Comparison of ENCODE assay signal across 9 cellular contexts in the genomic region with DNA sequence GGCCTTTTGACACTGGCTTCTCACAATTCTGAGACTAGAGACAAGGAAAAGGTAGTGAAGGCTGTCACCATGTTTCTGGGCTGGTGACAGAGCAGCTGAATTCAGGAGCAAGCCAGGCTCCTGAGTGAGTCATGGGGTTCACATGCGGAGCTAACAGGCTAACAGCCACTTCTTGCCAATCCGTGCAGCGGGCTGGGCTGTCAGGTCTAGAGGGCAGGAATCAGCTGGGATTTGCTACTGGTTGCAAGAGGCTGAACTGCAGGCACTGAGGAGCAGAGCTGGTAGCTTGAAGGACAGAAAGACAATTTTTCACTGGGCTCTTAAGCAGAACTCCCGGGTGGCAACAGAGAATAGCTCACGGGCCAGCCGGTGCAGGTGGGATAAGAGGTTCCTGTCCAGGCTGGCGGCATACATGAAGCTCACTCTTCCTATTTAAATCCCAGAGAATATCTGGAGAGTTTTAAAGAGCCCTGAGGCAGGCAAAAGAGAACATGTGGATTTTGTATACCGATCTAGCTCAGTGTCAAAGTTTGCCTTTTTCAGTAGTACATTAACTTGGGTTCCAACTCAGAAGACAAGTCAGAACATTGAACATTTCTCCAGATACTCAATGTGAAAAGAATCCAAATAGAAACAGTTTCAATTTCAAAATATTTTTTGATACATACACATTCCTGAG. TPM values are rescaled to one million over a fixed set of nuclear protein-coding genes. Genes with fewer than 3 reads are reported as not detected.
A peak's percentile ranks its signal among the peaks of the same experiment; 100 is the strongest.
DNase-seq lines count a peak whose midpoint lies in the region; TF ChIP-seq lines count a peak whose summit lies in the region.
"Had no signal": no experiment of that assay in that cellular context is flagged by ENCODE, and none has a peak within 500 bp of the region (broad histone marks: within the 10 kb centered on the region; RNA-seq: fewer than 3 reads in every experiment).

No MANE protein-coding gene starts in this region.

- TF ChIP-seq CTCF in mammary epithelial cell (conservative IDR thresholded peaks at IDR 0.05 in 1 of 2, IDR thresholded peaks at IDR 0.05 in 1 of 2; ENCODE audit: extremely low read depth in 1 of 2, insufficient read depth in 1 of 2, low read depth in 1 of 2, low read length in 2 of 2): no peak

- 22% methylated on average over 8 of the region's 8 CpGs for WGBS in mammary epithelial cell (ENCODE audit: low coverage, missing lambda C conversion rate)

- no peak overlapping the region for H3K27ac ChIP-seq in mammary epithelial cell (ENCODE audit: insufficient read depth, low read depth, low read length)

- DNase-seq in H4 (ENCODE audit: low spot score) (peak; percentile 72), mammary epithelial cell (peak; percentile 75), iPS-NIHi7 (ENCODE audit: extremely low spot score) (peak; percentile 41), skeletal muscle cell (ENCODE audit: low read depth) (peak; percentile 62), NCI-H1417 treated with DMSO at 0.1 percent for 48 hours (lab: John Stamatoyannopoulos, UW) (no peak), NCI-H748 treated with DMSO at 0.1 percent for 48 hours (lab: John Stamatoyannopoulos, UW) (no peak), NCI-H226 (no peak)
- DNase-seq in stimulated activated CD4-positive, alpha-beta T cell treated with anti-CD3 and anti-CD28 coated beads, Interleukin-2, amount 100 ng/mL, for 48 hours: no peak
- DNase-seq: activated T-cell treated with anti-CD3 and anti-CD28 coated beads, Interleukin-2, amount 50 U/mL, for 4 hours had no signal

- peak overlapping the region; percentile 40 for H2AFZ ChIP-seq in mammary epithelial cell (ENCODE audit: low read depth, low read length)

- H3K4me1 ChIP-seq in mammary epithelial cell (ENCODE audit: insufficient read depth, low read length): peaks cover 18% of the 10 kb centered on the region

- H4K20me1 ChIP-seq in mammary epithelial cell (ENCODE audit: insufficient read depth, low read length): no peaks in the 10 kb centered on the region

- dilution Hi-C loops in mammary epithelial cell (cut with HindIII; ENCODE audit: low sequenced_read_pairs): no loop called here

- no TSS peak for BruUV-seq in mammary epithelial cell (replicated peaks; lab: Mats Ljungman, UMichigan)

- peak overlapping the region; percentile 38 for H3K4me2 ChIP-seq in mammary epithelial cell (ENCODE audit: insufficient read depth, low read depth, low read length)

- H3K4me3 ChIP-seq in mammary epithelial cell (replicated peaks in 1 of 3; ENCODE audit: insufficient read depth in 1 of 3, low read depth in 2 of 3, low read length in 3 of 3): no peak overlapping the region
- peak overlapping the region; percentile 39 for H3K4me3 ChIP-seq in skeletal muscle cell (ENCODE audit: low read depth, low read length)

- H3K9ac ChIP-seq in mammary epithelial cell (ENCODE audit: insufficient read depth, low read length): no peak overlapping the region

- H3K27me3 ChIP-seq in mammary epithelial cell (ENCODE audit: insufficient read depth, low read length): no peaks in the 10 kb centered on the region

- intact Hi-C loops in mammary epithelial cell (cut with micrococcal nuclease): loop anchor here (10.0 kb wide), 1 partner anchor 222 kb away; no protein-coding TSS in a partner anchor

- no peaks in the 10 kb centered on the region for H3K9me3 ChIP-seq in mammary epithelial cell (replicated peaks; ENCODE audit: insufficient read depth, low read length)

- no peaks in the 10 kb centered on the region for H3K36me3 ChIP-seq in mammary epithelial cell (ENCODE audit: insufficient read depth, low read length)

- CTCF ChIA-PET in mammary epithelial cell (lab: Charles Lee; ENCODE audit: low non-redundant PET): interaction anchor here (0.6 kb wide), 1 partner anchor 304 kb away, joined by 4 read pairs; no protein-coding TSS in a partner anchor

- in situ Hi-C loops in mammary epithelial cell (cut with MboI; ENCODE audit: low sequenced_read_pairs in 2 of 2): loop anchor here (10.0 to 25.0 kb wide), 2 partner anchors 78 to 305 kb away; no protein-coding TSS in a partner anchor

- H3K79me2 ChIP-seq in mammary epithelial cell (ENCODE audit: insufficient read depth, low read length): no peaks in the 10 kb centered on the region

RNA-seq across cellular contexts. Expression of a gene that starts 1.2 kb away (rescaled TPM):
- 0.08 and 1.0 TPM in 2 replicates for total RNA-seq in H4 (2014; rRNA removed; shearing (Covaris generic))
- total RNA-seq in mammary epithelial cell: 10 to 100 TPM in 1 of 2 donors, 1 to 10 TPM in 1; 9.3 to 10.5 TPM
- polyA plus RNA-seq in mammary epithelial cell: 1.1 TPM
- polyA minus RNA-seq in mammary epithelial cell: 3.8 TPM

Comparison
In these comparisons a context has a peak if more than half of its experiments do, and no peak if none do; other contexts are left out.
1. DNase-seq: peak in H4 (single experiment), mammary epithelial cell (single experiment), iPS-NIHi7 (single experiment) and skeletal muscle cell (single experiment); none in NCI-H1417 treated with DMSO at 0.1 percent for 48 hours (single experiment), stimulated activated CD4-positive, alpha-beta T cell treated with anti-CD3 and anti-CD28 coated beads, Interleukin-2, amount 100 ng/mL, for 48 hours (0 of 2), NCI-H748 treated with DMSO at 0.1 percent for 48 hours (single experiment) and NCI-H226 (single experiment).